ENCODE assay signal across 21 cellular contexts in genomic region chr12:52687527-52688385, GRCh38. TPM values are rescaled to one million over a fixed set of nuclear protein-coding genes. Genes with fewer than 3 reads are reported as not detected.
DNase-seq lines count a peak whose midpoint lies in the region; ATAC-seq, FAIRE-seq and TF ChIP-seq lines count a peak whose summit lies in the region.
"Had no signal": no experiment of that assay in that cellular context is flagged by ENCODE, and none has a peak within 500 bp of the region (broad histone marks: within the 10 kb centered on the region; RNA-seq: fewer than 3 reads in every experiment).

No MANE protein-coding gene starts in this region.

- no peaks in the 10 kb centered on the region for H3K36me3 Mint-ChIP-seq in Calu3 (ENCODE audit: insufficient read depth, unreplicated experiment)
- H3K36me3 Mint-ChIP-seq in activated CD8-positive, alpha-beta T cell treated with anti-CD3 and anti-CD28 coated beads, Interleukin-2, amount 10 ng/mL, durations not matched to agents 7 days and 5 days (ENCODE audit: low read depth): no peaks in the 10 kb centered on the region
- H3K36me3 Mint-ChIP-seq: activated naive CD8-positive, alpha-beta T cell; stimulated activated memory B cell treated with anti-CD40 and anti-IgM and Interleukin-4, amounts not matched to agents 10 μg/mL and 1 μg/mL and 100 μg/mL, for 72 hours had no signal

- no peak for TF ChIP-seq POLR2A in breast epithelium (IDR thresholded peaks at IDR 0.05)

- H3K4me3 ChIP-seq in breast epithelium: no peak overlapping the region
- H3K4me3 ChIP-seq: cardiac muscle cell, gastrocnemius medialis, GM23248 had no signal

- no peak overlapping the region for H3K27ac ChIP-seq in breast epithelium
- H3K27ac ChIP-seq: cardiac muscle cell, gastrocnemius medialis, GM23248, neutrophil had no signal

- CTCF ChIA-PET in Calu3 (lab: Charles Lee): no interaction called here
- CTCF ChIA-PET in activated CD8-positive, alpha-beta T cell treated with anti-CD3 and anti-CD28 coated beads, Interleukin-2, amount 10 ng/mL, durations not matched to agents 7 days and 5 days (lab: Charles Lee): interaction anchor here (1.0 kb wide), 1 partner anchor 102 kb away, joined by 3 read pairs; no protein-coding TSS in a partner anchor

- H3K36me3 ChIP-seq in breast epithelium: no peaks in the 10 kb centered on the region
- H3K36me3 ChIP-seq: cardiac muscle cell, gastrocnemius medialis, neutrophil had no signal

- peaks cover 0 to 9% of the 10 kb centered on the region in 2 donors for H3K27me3 ChIP-seq in breast epithelium

- POLR2A ChIA-PET in activated CD8-positive, alpha-beta T cell treated with anti-CD3 and anti-CD28 coated beads, Interleukin-2, amount 10 ng/mL, durations not matched to agents 7 days and 5 days (lab: Charles Lee): no interaction called here

- no peak for FAIRE-seq in D721Med (lab: Jason Lieb, UNC)
- FAIRE-seq: urothelium cell line had no signal

- H3K27ac Mint-ChIP-seq in Calu3 (ENCODE audit: unreplicated experiment): no peak overlapping the region
- H3K27ac Mint-ChIP-seq in activated CD8-positive, alpha-beta T cell treated with anti-CD3 and anti-CD28 coated beads, Interleukin-2, amount 10 ng/mL, durations not matched to agents 7 days and 5 days: no peak overlapping the region
- H3K27ac Mint-ChIP-seq: activated CD4-positive, alpha-beta T cell treated with anti-CD3 and anti-CD28 coated beads for 36 hours; activated naive CD8-positive, alpha-beta T cell; IgD-negative memory B cell; stimulated activated memory B cell treated with anti-CD40 and anti-IgM and Interleukin-4, amounts not matched to agents 10 μg/mL and 1 μg/mL and 100 μg/mL, for 72 hours had no signal

- intact Hi-C loops in Calu3 (cut with micrococcal nuclease; ENCODE audit: unreplicated experiment): no loop called here
- intact Hi-C loops in breast epithelium (cut with DNase I; ENCODE audit: low total_unique reads): loop anchor here (1.0 kb wide), 1 partner anchor 25 kb away; no protein-coding TSS in a partner anchor

- H3K9me3 ChIP-seq in breast epithelium: no peaks in the 10 kb centered on the region
- H3K9me3 ChIP-seq: gastrocnemius medialis, neutrophil had no signal

- TF ChIP-seq CTCF in Calu3 (IDR thresholded peaks at IDR 0.05; ENCODE audit: unreplicated experiment): no peak
- TF ChIP-seq CTCF in breast epithelium (IDR thresholded peaks at IDR 0.05): no peak
- no peak for TF ChIP-seq CTCF in D721Med (IDR thresholded peaks at IDR 0.05; ENCODE audit: insufficient read depth, missing control alignments)

- peaks cover 95% of the 10 kb centered on the region for H3K27me3 Mint-ChIP-seq in Calu3 (ENCODE audit: unreplicated experiment)
- H3K27me3 Mint-ChIP-seq in activated CD8-positive, alpha-beta T cell treated with anti-CD3 and anti-CD28 coated beads, Interleukin-2, amount 10 ng/mL, durations not matched to agents 7 days and 5 days (ENCODE audit: low read depth): peaks cover 67% of the 10 kb centered on the region
- H3K27me3 Mint-ChIP-seq: activated CD4-positive, alpha-beta T cell treated with anti-CD3 and anti-CD28 coated beads for 36 hours; activated naive CD8-positive, alpha-beta T cell had no signal

- H3K4me1 Mint-ChIP-seq in Calu3 (ENCODE audit: low read depth, unreplicated experiment): peaks cover 19% of the 10 kb centered on the region
- H3K4me1 Mint-ChIP-seq in activated CD8-positive, alpha-beta T cell treated with anti-CD3 and anti-CD28 coated beads, Interleukin-2, amount 10 ng/mL, durations not matched to agents 7 days and 5 days (ENCODE audit: low read depth): peaks cover 29% of the 10 kb centered on the region

- H3K9me3 Mint-ChIP-seq in Calu3 (ENCODE audit: low read depth, unreplicated experiment): no peaks in the 10 kb centered on the region
- H3K9me3 Mint-ChIP-seq in activated CD8-positive, alpha-beta T cell treated with anti-CD3 and anti-CD28 coated beads, Interleukin-2, amount 10 ng/mL, durations not matched to agents 7 days and 5 days (ENCODE audit: insufficient read depth): no peaks in the 10 kb centered on the region
- H3K9me3 Mint-ChIP-seq: IgD-negative memory B cell; stimulated activated memory B cell treated with anti-CD40 and anti-IgM and Interleukin-4, amounts not matched to agents 10 μg/mL and 1 μg/mL and 100 μg/mL, for 72 hours had no signal

- ATAC-seq in activated CD8-positive, alpha-beta T cell treated with anti-CD3 and anti-CD28 coated beads, Interleukin-2, amount 10 ng/mL, durations not matched to agents 7 days and 5 days: no peak
- ATAC-seq: activated CD4-positive, alpha-beta T cell treated with anti-CD3 and anti-CD28 coated beads for 36 hours; gastrocnemius medialis; stimulated activated memory B cell treated with anti-CD40 and anti-IgM and Interleukin-4, amounts not matched to agents 10 μg/mL and 1 μg/mL and 100 μg/mL, for 72 hours had no signal

- BruUV-seq in Calu3 (replicated peaks; lab: Mats Ljungman, UMichigan): no TSS peak

- H3K4me1 ChIP-seq in breast epithelium: no peaks in the 10 kb centered on the region

- H3K4me3 Mint-ChIP-seq in Calu3 (ENCODE audit: low read depth, unreplicated experiment): no peak overlapping the region
- no peak overlapping the region for H3K4me3 Mint-ChIP-seq in activated CD8-positive, alpha-beta T cell treated with anti-CD3 and anti-CD28 coated beads, Interleukin-2, amount 10 ng/mL, durations not matched to agents 7 days and 5 days
- H3K4me3 Mint-ChIP-seq: activated CD4-positive, alpha-beta T cell treated with anti-CD3 and anti-CD28 coated beads for 36 hours; activated naive CD8-positive, alpha-beta T cell; IgD-negative memory B cell; stimulated activated memory B cell treated with anti-CD40 and anti-IgM and Interleukin-4, amounts not matched to agents 10 μg/mL and 1 μg/mL and 100 μg/mL, for 72 hours had no signal

- DNase-seq in Calu3 (peak; percentile 30), NCI-H2196 (lab: John Stamatoyannopoulos, UW; ENCODE audit: unreplicated experiment) (peak; percentile 48), breast epithelium (ENCODE audit: low spot score in 2 of 2) (peak; percentile 24 to 33), mucosa of gallbladder (ENCODE audit: low spot score) (peak; percentile 24), SIG-M5 (lab: John Stamatoyannopoulos, UW) (no peak), D721Med (ENCODE audit: insufficient read length, low spot score) (no peak)
- no peak for DNase-seq in activated CD8-positive, alpha-beta T cell treated with anti-CD3 and anti-CD28 coated beads, Interleukin-2, amount 10 ng/mL, durations not matched to agents 7 days and 5 days
- no peak for DNase-seq in activated CD4-positive, CD25-positive, alpha-beta regulatory T cell treated with anti-CD3 and anti-CD28 coated beads, Interleukin-2, amount 50 U/mL, for 72 hours
- DNase-seq: activated CD4-positive, alpha-beta T cell treated with anti-CD3 and anti-CD28 coated beads for 36 hours; gastrocnemius medialis; GM23248; NCI-H1105; NCI-H524 treated with DMSO at 0.1 percent for 48 hours; stimulated activated CD4-positive, alpha-beta T cell treated with anti-CD3 and anti-CD28 coated beads, Interleukin-4, amount 100 ng/mL, for 4 hours; T-helper 1 cell had no signal

RNA-seq across cellular contexts. Expression of gene KRT1, which starts 7.5 kb away (rescaled TPM):
- total RNA-seq in Calu3 (2022): not detected in 2 replicates
- not detected for total RNA-seq in breast epithelium
- total RNA-seq in mucosa of gallbladder: 2.9 TPM
- not detected for total RNA-seq in activated CD8-positive, alpha-beta T cell treated with anti-CD3 and anti-CD28 coated beads, Interleukin-2, amount 10 ng/mL, durations not matched to agents 7 days and 5 days
- total RNA-seq: activated CD4-positive, alpha-beta T cell treated with anti-CD3 and anti-CD28 coated beads for 36 hours; cardiac muscle cell; gastrocnemius medialis; GM23248 had no signal

RNA-seq across cellular contexts. Expression of gene KRT77, which starts 15.6 kb away (rescaled TPM):
- total RNA-seq in Calu3 (2022): not detected in 2 replicates
- under 1 TPM in 1 of 3 donors, not detected in 2; 0.48 TPM for total RNA-seq in breast epithelium
- not detected for total RNA-seq in mucosa of gallbladder
- total RNA-seq in activated CD8-positive, alpha-beta T cell treated with anti-CD3 and anti-CD28 coated beads, Interleukin-2, amount 10 ng/mL, durations not matched to agents 7 days and 5 days: not detected
- total RNA-seq: activated CD4-positive, alpha-beta T cell treated with anti-CD3 and anti-CD28 coated beads for 36 hours; cardiac muscle cell; gastrocnemius medialis; GM23248 had no signal

RNA-seq across cellular contexts. Expression of gene KRT2, which starts 35.7 kb away (rescaled TPM):
- total RNA-seq in Calu3 (2022) (not detected in 2 replicates), breast epithelium (not detected), mucosa of gallbladder (not detected)
- under 1 TPM in 1 of 2 experiments, not detected in 1; 0.10 TPM for total RNA-seq in activated CD8-positive, alpha-beta T cell treated with anti-CD3 and anti-CD28 coated beads, Interleukin-2, amount 10 ng/mL, durations not matched to agents 7 days and 5 days
- total RNA-seq: activated CD4-positive, alpha-beta T cell treated with anti-CD3 and anti-CD28 coated beads for 36 hours; cardiac muscle cell; gastrocnemius medialis; GM23248 had no signal

Comparison
In these comparisons a context has a peak if more than half of its experiments do, and no peak if none do; other contexts are left out.
1. DNase-seq: peak in Calu3 (single experiment), NCI-H2196 (single experiment), breast epithelium (2 of 2) and mucosa of gallbladder (single experiment); none in SIG-M5 (single experiment), D721Med (single experiment), activated CD8-positive, alpha-beta T cell treated with anti-CD3 and anti-CD28 coated beads, Interleukin-2, amount 10 ng/mL, durations not matched to agents 7 days and 5 days (single experiment) and activated CD4-positive, CD25-positive, alpha-beta regulatory T cell treated with anti-CD3 and anti-CD28 coated beads, Interleukin-2, amount 50 U/mL, for 72 hours (single experiment).